In the genomic region with DNA sequence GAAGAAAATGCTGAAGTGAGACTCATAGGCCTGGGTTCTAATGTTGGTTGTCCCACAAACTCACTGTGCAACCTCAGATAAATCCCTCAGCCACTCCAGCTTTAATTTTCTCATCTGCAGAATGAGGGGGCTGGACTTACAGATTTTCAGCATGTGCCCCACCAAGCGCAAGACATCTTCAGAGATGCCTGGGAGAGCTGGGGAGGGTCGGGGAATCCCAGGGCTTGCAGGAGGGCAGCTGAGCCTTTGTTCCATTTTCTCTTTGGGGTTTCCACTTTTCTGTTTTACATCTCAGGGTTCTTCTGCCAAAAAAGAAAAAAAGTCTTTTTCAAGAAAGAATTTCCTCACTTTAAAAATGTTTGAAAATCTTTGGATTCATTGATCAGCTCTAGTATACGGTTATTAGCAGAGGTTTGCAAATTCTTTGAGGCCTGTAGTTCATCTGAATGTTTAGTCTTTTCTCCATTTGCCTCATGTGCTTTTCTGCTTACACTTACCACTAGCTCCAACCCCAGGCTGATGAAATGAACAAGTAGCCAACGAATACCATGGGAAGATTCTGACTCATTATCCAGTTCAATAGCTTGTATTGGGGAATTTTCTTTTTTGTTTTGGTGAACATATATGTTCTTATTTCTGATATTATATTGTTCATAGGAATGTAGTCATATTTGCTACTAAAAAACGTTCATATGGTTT, we compare ENCODE assay signal across 13 cellular contexts. TPM values are rescaled to one million over a fixed set of nuclear protein-coding genes. Genes with fewer than 3 reads are reported as not detected.
A peak's percentile ranks its signal among the peaks of the same experiment; 100 is the strongest.
DNase-seq lines count a peak whose midpoint lies in the region; ATAC-seq and TF ChIP-seq lines count a peak whose summit lies in the region.
"Had no signal": no experiment of that assay in that cellular context is flagged by ENCODE, and none has a peak within 500 bp of the region (broad histone marks: within the 10 kb centered on the region; RNA-seq: fewer than 3 reads in every experiment).

No MANE protein-coding gene starts in this region.

- peak overlapping the region; percentile 83 for H3K27ac ChIP-seq in OCI-LY3 (ENCODE audit: low read length)
- no peak overlapping the region for H3K27ac ChIP-seq in thyroid gland
- H3K27ac ChIP-seq: coronary artery, RWPE1 had no signal

- H3K4me2 ChIP-seq in OCI-LY3 (ENCODE audit: low read length) = peak overlapping the region; percentile 67

- H3K4me1 ChIP-seq in OCI-LY3 (ENCODE audit: low read length) = peaks cover 54% of the 10 kb centered on the region
- no peaks in the 10 kb centered on the region for H3K4me1 ChIP-seq in iPS-15b (ENCODE audit: control insufficient read depth, insufficient read depth, low read length)
- H3K4me1 ChIP-seq in thyroid gland = peaks cover 0 to 16% of the 10 kb centered on the region in 2 donors

- 76 to 86% methylated on average over 5 of the region's 5 CpGs for WGBS in thyroid gland, 2 donors

- peak overlapping the region; percentile 59 for H3K9ac ChIP-seq in OCI-LY3 (ENCODE audit: low read length)
- H3K9ac ChIP-seq in iPS-15b (ENCODE audit: low read depth, low read length) = peak overlapping the region; percentile 24

- H3K79me2 ChIP-seq in OCI-LY3 (ENCODE audit: low read length) = peaks cover 32% of the 10 kb centered on the region

- H3K4me3 ChIP-seq in GM06990 (replicated peaks; ENCODE audit: low read depth, low read length) = 0 out of 2 replicates have a peak overlapping the region, but pooled peaks have one; percentile 11
- H3K4me3 ChIP-seq in OCI-LY3 (ENCODE audit: low read length) = peak overlapping the region; percentile 23; the same call in 1 of the 2 replicates
- H3K4me3 ChIP-seq in iPS-15b (ENCODE audit: low read depth, low read length) = no peak overlapping the region
- H3K4me3 ChIP-seq in thyroid gland (replicated peaks in 1 of 3) = no peak overlapping the region
- H3K4me3 ChIP-seq: coronary artery had no signal

- no peaks in the 10 kb centered on the region for H4K20me1 ChIP-seq in OCI-LY3 (ENCODE audit: insufficient read depth, low read length)

- TF ChIP-seq POLR2A in thyroid gland (IDR thresholded peaks at IDR 0.05) = no peak

- TF ChIP-seq CTCF in GM06990 (IDR thresholded peaks at IDR 0.05; ENCODE audit: insufficient read depth, low read length, poor library complexity, severe bottlenecking) (no peak), OCI-LY3 (IDR thresholded peaks at IDR 0.05; ENCODE audit: low read depth, low read length) (no peak), thyroid gland (IDR thresholded peaks at IDR 0.05) (no peak)

- intact Hi-C loops in thyroid gland (cut with DNase I) = no loop called here

- H3K36me3 ChIP-seq in GM06990 (ENCODE audit: control insufficient read depth, insufficient read depth, low read length) = no peaks in the 10 kb centered on the region
- peaks cover 7% of the 10 kb centered on the region for H3K36me3 ChIP-seq in OCI-LY3 (replicated peaks; ENCODE audit: low read depth, low read length)
- H3K36me3 ChIP-seq in iPS-15b (ENCODE audit: control insufficient read depth, insufficient read depth, low read length) = no peaks in the 10 kb centered on the region
- no peaks in the 10 kb centered on the region for H3K36me3 ChIP-seq in thyroid gland

- no peaks in the 10 kb centered on the region for H3K27me3 ChIP-seq in GM06990 (replicated peaks; ENCODE audit: control insufficient read depth, insufficient read depth, low read length)
- H3K27me3 ChIP-seq in OCI-LY3 (ENCODE audit: low read depth, low read length) = no peaks in the 10 kb centered on the region
- no peaks in the 10 kb centered on the region for H3K27me3 ChIP-seq in iPS-15b (ENCODE audit: control insufficient read depth, insufficient read depth, low read length)
- no peaks in the 10 kb centered on the region for H3K27me3 ChIP-seq in thyroid gland

- no peaks in the 10 kb centered on the region for H3K9me3 ChIP-seq in OCI-LY3 (ENCODE audit: insufficient read depth, low read length)
- H3K9me3 ChIP-seq in iPS-15b (ENCODE audit: control insufficient read depth, insufficient read depth, low read length) = no peaks in the 10 kb centered on the region
- no peaks in the 10 kb centered on the region for H3K9me3 ChIP-seq in thyroid gland

- no peak overlapping the region for H2AFZ ChIP-seq in OCI-LY3 (ENCODE audit: low read depth, low read length)

- ATAC-seq in GM21529 (IDR thresholded peaks at IDR 0.05; ENCODE audit: unreplicated experiment) (peak; percentile 53), HG03469 (IDR thresholded peaks at IDR 0.05; ENCODE audit: unreplicated experiment) (no peak)

- DNase-seq in GM06990 (ENCODE audit: extremely low read depth, insufficient read length) = peak; percentile 31
- DNase-seq in thyroid gland = no peak
- DNase-seq in NCI-H524 (lab: John Stamatoyannopoulos, UW) = no peak
- DNase-seq in midbrain (lab: John Stamatoyannopoulos, UW) = no peak
- DNase-seq: DMS53, immature natural killer cell, NCI-H446 treated with DMSO at 0.1 percent for 48 hours had no signal

RNA-seq across cellular contexts. Expression of a gene that starts 56.4 kb away (rescaled TPM):
- total RNA-seq in thyroid gland = 100 to 1,000 TPM in 3 of 4 donors, 10 to 100 TPM in 1; 97.2 to 141 (median 108) TPM

RNA-seq across cellular contexts. Expression of a gene that starts 58.5 kb away (rescaled TPM):
- total RNA-seq in thyroid gland = 1 to 10 TPM in 1 of 4 donors, under 1 TPM in 1, not detected in 2; 0.63 to 1.3 TPM

Comparison
In these comparisons a context has a peak if more than half of its experiments do, and no peak if none do; other contexts are left out.
1. H3K4me3 ChIP-seq: peak in GM06990 (single experiment) and OCI-LY3 (single experiment); none in iPS-15b (single experiment) and thyroid gland (0 of 3).